In genomic region chr2:160351978-160352377, GRCh38 we compare ENCODE assay signal across 1 cellular context.
TF ChIP-seq lines count a peak whose summit lies in the region.

No MANE protein-coding gene starts in this region.

TF ChIP-seq in SK-N-SH, 30 proteins besides CTCF, POLR2A, EP300 and RAD21 (continued from another document):
- TF ChIP-seq REST (IDR thresholded peaks at IDR 0.05; ENCODE audit: low read depth, low read length) (no peak), RXRA (IDR thresholded peaks at IDR 0.05; ENCODE audit: borderline replicate concordance, low read depth) (no peak)
